31 cellular contexts compared by ENCODE assay signal in the genomic region with DNA sequence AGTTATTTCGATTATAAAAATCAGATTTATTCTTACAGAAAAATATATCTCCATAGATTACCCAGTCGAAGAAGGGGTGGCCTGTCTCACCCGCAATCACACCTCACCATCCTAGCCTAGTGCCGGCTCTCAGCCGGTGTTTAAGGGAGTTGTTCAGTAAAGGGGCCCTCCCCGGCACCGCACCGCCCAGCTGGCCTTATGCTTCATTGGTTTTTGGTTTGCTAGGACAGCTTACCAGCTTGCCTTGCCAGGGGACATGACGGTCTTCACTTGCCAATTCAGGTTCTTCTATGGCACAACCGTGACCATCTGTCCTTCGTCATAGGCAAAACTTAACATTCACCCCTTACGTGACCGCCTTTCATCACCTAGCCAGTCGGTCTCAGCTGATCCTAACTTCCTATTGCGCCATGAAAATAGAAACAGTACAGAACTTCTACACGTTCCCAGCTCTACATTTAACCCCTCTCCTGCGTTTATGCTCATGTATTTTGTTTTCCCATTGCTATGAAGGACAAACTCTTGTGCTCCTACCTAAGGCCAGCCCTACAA. TPM values are rescaled to one million over a fixed set of nuclear protein-coding genes. Genes with fewer than 3 reads are reported as not detected.
"Had no signal": no experiment of that assay in that cellular context is flagged by ENCODE, and none has a peak within 500 bp of the region (broad histone marks: within the 10 kb centered on the region; RNA-seq: fewer than 3 reads in every experiment).

No MANE protein-coding gene starts in this region.

- H3K27me3 ChIP-seq: esophagus squamous epithelium, left lung had no signal

- H3K4me1 ChIP-seq: left lung had no signal

- H3K9me3 ChIP-seq: esophagus squamous epithelium, left lung, thoracic aorta had no signal

- H3K27me3 Mint-ChIP-seq: activated naive CD4-positive, alpha-beta T cell treated with anti-CD3 and anti-CD28 coated beads, Interleukin-2, amount 10 ng/mL, durations not matched to agents 7 days and 5 days; type B pancreatic cell had no signal

- H3K27ac Mint-ChIP-seq: activated CD4-positive, alpha-beta memory T cell treated with anti-CD3 and anti-CD28 coated beads for 36 hours; activated CD4-positive, alpha-beta T cell treated with anti-CD3 and anti-CD28 coated beads, Interleukin-2, amount 10 ng/mL, durations not matched to agents 24 days and 14 days; activated naive CD4-positive, alpha-beta T cell treated with anti-CD3 and anti-CD28 coated beads, Interleukin-2, amount 10 ng/mL, durations not matched to agents 7 days and 5 days; natural killer cell; stimulated activated effector memory CD8-positive, alpha-beta T cell treated with anti-CD3 and anti-CD28 coated beads, Interleukin-12 subunit alpha, Interleukin-12 subunit beta, amount 100 ng/mL, for 72 hours; stimulated activated naive CD8-positive, alpha-beta T cell treated with anti-CD3 and anti-CD28 coated beads, Interleukin-15, Interleukin-2, amounts not matched to agents 100 ng/mL and 50 ng/mL, for 24 hours; T-helper 2 cell treated with Interferon-gamma antibody and Interleukin-4, amounts not matched to agents 5 μg/mL and 100 μg/mL, for 36 hours; type B pancreatic cell had no signal

- ATAC-seq: left lung; natural killer cell; sciatic nerve; stimulated activated effector memory CD8-positive, alpha-beta T cell treated with anti-CD3 and anti-CD28 coated beads, Interleukin-12 subunit alpha, Interleukin-12 subunit beta, amount 100 ng/mL, for 72 hours had no signal

- H3K27ac ChIP-seq: esophagus squamous epithelium, heart right ventricle, left lung, skin epidermis, thoracic aorta, WERI-Rb-1 had no signal

- H3K4me3 Mint-ChIP-seq: activated CD4-positive, alpha-beta memory T cell treated with anti-CD3 and anti-CD28 coated beads for 36 hours; activated CD4-positive, alpha-beta T cell treated with anti-CD3 and anti-CD28 coated beads, Interleukin-2, amount 10 ng/mL, durations not matched to agents 24 days and 14 days; activated naive CD4-positive, alpha-beta T cell treated with anti-CD3 and anti-CD28 coated beads, Interleukin-2, amount 10 ng/mL, durations not matched to agents 7 days and 5 days; natural killer cell; stimulated activated effector memory CD8-positive, alpha-beta T cell treated with anti-CD3 and anti-CD28 coated beads, Interleukin-12 subunit alpha, Interleukin-12 subunit beta, amount 100 ng/mL, for 72 hours; stimulated activated naive CD8-positive, alpha-beta T cell treated with anti-CD3 and anti-CD28 coated beads, Interleukin-15, Interleukin-2, amounts not matched to agents 100 ng/mL and 50 ng/mL, for 24 hours; T-helper 2 cell treated with Interferon-gamma antibody and Interleukin-4, amounts not matched to agents 5 μg/mL and 100 μg/mL, for 36 hours; type B pancreatic cell had no signal

- H3K4me1 Mint-ChIP-seq: activated CD4-positive, alpha-beta T cell treated with anti-CD3 and anti-CD28 coated beads, Interleukin-2, amount 10 ng/mL, durations not matched to agents 24 days and 14 days; activated naive CD4-positive, alpha-beta T cell treated with anti-CD3 and anti-CD28 coated beads, Interleukin-2, amount 10 ng/mL, durations not matched to agents 7 days and 5 days; natural killer cell; stimulated activated effector memory CD8-positive, alpha-beta T cell treated with anti-CD3 and anti-CD28 coated beads, Interleukin-12 subunit alpha, Interleukin-12 subunit beta, amount 100 ng/mL, for 72 hours had no signal

- H3K4me3 ChIP-seq: esophagus squamous epithelium, heart right ventricle, left lung, lung, skin epidermis, thoracic aorta had no signal

- H3K36me3 Mint-ChIP-seq: activated CD4-positive, alpha-beta memory T cell treated with anti-CD3 and anti-CD28 coated beads for 36 hours; activated naive CD4-positive, alpha-beta T cell treated with anti-CD3 and anti-CD28 coated beads, Interleukin-2, amount 10 ng/mL, durations not matched to agents 7 days and 5 days; natural killer cell; stimulated activated effector memory CD8-positive, alpha-beta T cell treated with anti-CD3 and anti-CD28 coated beads, Interleukin-12 subunit alpha, Interleukin-12 subunit beta, amount 100 ng/mL, for 72 hours; type B pancreatic cell had no signal

- H3K36me3 ChIP-seq: esophagus squamous epithelium, heart right ventricle, left lung, thoracic aorta, WERI-Rb-1 had no signal

- DNase-seq: activated CD4-positive, alpha-beta memory T cell treated with anti-CD3 and anti-CD28 coated beads for 36 hours; activated CD4-positive, alpha-beta T cell treated with anti-CD3 and anti-CD28 coated beads, Interleukin-2, amount 10 ng/mL, durations not matched to agents 24 days and 14 days; activated CD4-positive, CD25-positive, alpha-beta regulatory T cell treated with anti-CD3 and anti-CD28 coated beads, Interleukin-2, amount 50 U/mL, for 72 hours; activated CD8-positive, alpha-beta memory T cell treated with anti-CD3 and anti-CD28 coated beads, Interleukin-2, amount 50 U/mL, for 4 hours; activated gamma-delta T cell; activated naive CD4-positive, alpha-beta T cell treated with anti-CD3 and anti-CD28 coated beads, Interleukin-2, amount 10 ng/mL, durations not matched to agents 7 days and 5 days; activated T-cell treated with anti-CD3 and anti-CD28 coated beads, Interleukin-2, amount 50 U/mL, for 1 hour; amniotic stem cell; central memory CD4-positive, alpha-beta T cell; esophagus squamous epithelium; foreskin melanocyte; heart right ventricle; kidney glomerular epithelial cell; left lung; mesendoderm; natural killer cell; stimulated activated CD4-positive, alpha-beta T cell treated with anti-CD3 and anti-CD28 coated beads, Interleukin-12 subunit alpha, Interleukin-12 subunit beta, amount 100 ng/mL, for 4 hours; stimulated activated CD4-positive, alpha-beta T cell treated with anti-CD3 and anti-CD28 coated beads, Interleukin-4, amount 100 ng/mL, for 24 hours; T-helper 1 cell; WERI-Rb-1 had no signal

- H3K9me3 Mint-ChIP-seq: activated CD4-positive, alpha-beta memory T cell treated with anti-CD3 and anti-CD28 coated beads for 36 hours; activated CD4-positive, alpha-beta T cell treated with anti-CD3 and anti-CD28 coated beads, Interleukin-2, amount 10 ng/mL, durations not matched to agents 24 days and 14 days; activated naive CD4-positive, alpha-beta T cell treated with anti-CD3 and anti-CD28 coated beads, Interleukin-2, amount 10 ng/mL, durations not matched to agents 7 days and 5 days; natural killer cell; stimulated activated effector memory CD8-positive, alpha-beta T cell treated with anti-CD3 and anti-CD28 coated beads, Interleukin-12 subunit alpha, Interleukin-12 subunit beta, amount 100 ng/mL, for 72 hours; stimulated activated naive CD8-positive, alpha-beta T cell treated with anti-CD3 and anti-CD28 coated beads, Interleukin-15, Interleukin-2, amounts not matched to agents 100 ng/mL and 50 ng/mL, for 24 hours; T-helper 2 cell treated with Interferon-gamma antibody and Interleukin-4, amounts not matched to agents 5 μg/mL and 100 μg/mL, for 36 hours; type B pancreatic cell had no signal

RNA-seq across cellular contexts. Expression of a gene that starts 44.7 kb away (rescaled TPM):
- total RNA-seq: activated CD4-positive, alpha-beta memory T cell treated with anti-CD3 and anti-CD28 coated beads for 36 hours; activated CD4-positive, alpha-beta T cell treated with anti-CD3 and anti-CD28 coated beads, Interleukin-2, amount 10 ng/mL, durations not matched to agents 24 days and 14 days; activated CD8-positive, alpha-beta memory T cell treated with anti-CD3 and anti-CD28 coated beads for 36 hours; glomerular endothelial cell; mononuclear cell; natural killer cell had no signal
